Comparison of ENCODE assay signal across 10 cellular contexts in the genomic region with DNA sequence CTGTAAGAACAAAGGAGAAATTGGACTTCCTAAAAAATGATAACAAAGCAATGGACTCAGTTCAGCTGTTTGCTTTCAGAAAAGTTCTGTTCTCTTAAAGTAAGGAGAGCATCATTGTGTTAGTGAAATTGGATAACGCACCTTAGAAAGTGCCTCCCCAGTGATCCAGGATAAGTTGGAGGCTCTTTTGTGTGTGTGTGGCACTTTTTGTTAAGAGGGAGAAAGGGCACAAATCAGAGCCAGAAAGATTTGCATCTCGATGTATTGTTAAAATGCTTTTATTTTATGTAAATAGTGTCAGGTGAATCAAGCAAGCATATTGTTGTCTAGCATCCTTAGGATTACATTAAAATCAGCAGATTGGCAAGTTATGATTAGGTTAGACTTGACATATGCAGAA. TPM values are rescaled to one million over a fixed set of nuclear protein-coding genes. Genes with fewer than 3 reads are reported as not detected.
DNase-seq lines count a peak whose midpoint lies in the region; ATAC-seq and TF ChIP-seq lines count a peak whose summit lies in the region.
"Had no signal": no experiment of that assay in that cellular context is flagged by ENCODE, and none has a peak within 500 bp of the region (broad histone marks: within the 10 kb centered on the region; RNA-seq: fewer than 3 reads in every experiment).

No MANE protein-coding gene starts in this region.

- peak overlapping the region; percentile 81; the same call in 1 of the 2 replicates for H3K4me2 ChIP-seq in SK-N-SH
- H3K4me2 ChIP-seq in OCI-LY7 (ENCODE audit: low read length) = peak overlapping the region; percentile 79

- in situ Hi-C loops in gastrocnemius medialis (cut with MboI; ENCODE audit: low sequenced_read_pairs in 4 of 4) = no loop called here

- H3K36me3 ChIP-seq in SK-N-SH (replicated peaks in 1 of 2; ENCODE audit: control insufficient read depth in 1 of 2, insufficient read depth in 2 of 2, low read length in 1 of 2) (peaks cover 0 to 4% of the 10 kb centered on the region in 2 experiments), OCI-LY7 (ENCODE audit: insufficient read depth, low read length) (no peaks in the 10 kb centered on the region), gastrocnemius medialis (no peaks in the 10 kb centered on the region), adrenal gland (replicated peaks in 1 of 2) (no peaks in the 10 kb centered on the region)

- CTCF ChIA-PET in SK-N-SH (lab: Yijun Ruan, JAX) (interaction anchor here (1.4 kb wide), 1 partner anchor 219 kb away, joined by 4 read pairs; no protein-coding TSS in a partner anchor), OCI-LY7 (lab: Charles Lee; ENCODE audit: unreplicated experiment) (no interaction called here)

- peak overlapping the region in 1 of 2 experiments; percentile 74; a peak in 1 of 4 replicates for H3K27ac ChIP-seq in SK-N-SH (ENCODE audit: low read depth in 2 of 2, low read length in 1 of 2)
- H3K27ac ChIP-seq in OCI-LY7 (ENCODE audit: low read depth, low read length, poor library complexity, severe bottlenecking) = no peak overlapping the region
- peak overlapping the region in 2 of 4 donors; percentile 83 to 86 for H3K27ac ChIP-seq in gastrocnemius medialis
- H3K27ac ChIP-seq in adrenal gland = no peak overlapping the region

- H3K9me2 ChIP-seq in SK-N-SH (no peaks in the 10 kb centered on the region), OCI-LY7 (ENCODE audit: insufficient read depth, low read length) (no peaks in the 10 kb centered on the region)

- H3K9ac ChIP-seq in SK-N-SH = peak overlapping the region; percentile 82; the same call in 1 of the 2 replicates

- H4K20me1 ChIP-seq in SK-N-SH (ENCODE audit: insufficient read depth) = no peaks in the 10 kb centered on the region
- H4K20me1 ChIP-seq in OCI-LY7 (ENCODE audit: insufficient read depth, low read length) = no peaks in the 10 kb centered on the region

- TF ChIP-seq RAD21 in SK-N-SH (IDR thresholded peaks at IDR 0.05; ENCODE audit: low read length) = no peak

- H2AFZ ChIP-seq in SK-N-SH (ENCODE audit: low read depth) = 0 out of 2 replicates have a peak overlapping the region, but pooled peaks have one; percentile 56
- peak overlapping the region; percentile 100; the same call in 1 of the 2 replicates for H2AFZ ChIP-seq in OCI-LY7 (ENCODE audit: low read length)

- intact Hi-C loops in OCI-LY7 (cut with micrococcal nuclease; ENCODE audit: unreplicated experiment) (no loop called here), gastrocnemius medialis (cut with DNase I; ENCODE audit: low total_unique reads) (loop anchor here (5.0 to 10.0 kb wide), 3 partner anchors 46 to 289 kb away; partner anchors contain the start of gene MED21), adrenal gland (cut with DNase I) (loop anchor here in 1 of 2 donors (5.0 kb wide), 1 partner anchor 56 kb away; no protein-coding TSS in a partner anchor)

- H3K27me3 ChIP-seq in SK-N-SH (ENCODE audit: insufficient read depth) (no peaks in the 10 kb centered on the region), gastrocnemius medialis (no peaks in the 10 kb centered on the region), adrenal gland (no peaks in the 10 kb centered on the region)

- 65% methylated on average over 2 of the region's 2 CpGs for WGBS in SK-N-SH (ENCODE audit: low lambda C conversion rate)
- WGBS in adrenal gland, 4 donors = 84 to 97% (median 94%) methylated on average over 2 of the region's 2 CpGs

- POLR2A ChIA-PET in SK-N-SH (lab: Yijun Ruan, JAX) = no interaction called here
- POLR2A ChIA-PET in OCI-LY7 (lab: Charles Lee) = interaction anchor here (0.6 to 3.0 kb wide), 2 partner anchors 12 to 89 kb away, joined by 3 to 14 read pairs; no protein-coding TSS in a partner anchor

- TF ChIP-seq POLR2A in gastrocnemius medialis (IDR thresholded peaks at IDR 0.05) (no peak), adrenal gland (IDR thresholded peaks at IDR 0.05) (no peak)

- ATAC-seq in SK-N-SH treated with all-trans-retinoic acid at 6 μM for 48 hours = no peak
- no peak for ATAC-seq in gastrocnemius medialis

- H3K4me1 ChIP-seq in SK-N-SH (ENCODE audit: control insufficient read depth in 1 of 2, insufficient read depth in 2 of 2, low read depth in 1 of 2, low read length in 1 of 2) (peaks cover 0 to 14% of the 10 kb centered on the region in 2 experiments; a peak in 2 of 4 replicates), OCI-LY7 (ENCODE audit: insufficient read depth, low read length, poor library complexity, severe bottlenecking) (peaks cover 14% of the 10 kb centered on the region), gastrocnemius medialis (peaks cover 16% of the 10 kb centered on the region in 2 donors), adrenal gland (replicated peaks in 1 of 2) (peaks cover 11 to 33% of the 10 kb centered on the region in 2 donors)

- BruUV-seq in OCI-LY7 (replicated peaks; lab: Mats Ljungman, UMichigan) = no TSS peak

- peaks cover 5% of the 10 kb centered on the region for H3F3A ChIP-seq in SK-N-SH (replicated peaks; ENCODE audit: insufficient read depth)

- peak overlapping the region in 1 of 2 experiments; percentile 83; a peak in 3 of 4 replicates for H3K4me3 ChIP-seq in SK-N-SH (ENCODE audit: low read depth in 2 of 2, low read length in 1 of 2)
- peak overlapping the region; percentile 18 for H3K4me3 ChIP-seq in OCI-LY7 (ENCODE audit: low read depth, low read length, poor library complexity, severe bottlenecking)
- H3K4me3 ChIP-seq in gastrocnemius medialis = peak overlapping the region in 3 of 4 donors; percentile 79 to 95 (median 85)
- peak overlapping the region in 1 of 4 donors; percentile 71 for H3K4me3 ChIP-seq in adrenal gland

- DNase-seq in SK-N-SH = no peak
- DNase-seq in OCI-LY7 (ENCODE audit: low spot score) = no peak
- DNase-seq in fibroblast of peridontal ligament (ENCODE audit: extremely low read depth) = peak; percentile 8
- no peak for DNase-seq in gastrocnemius medialis
- DNase-seq in adrenal gland = no peak
- no peak for DNase-seq in SK-N-DZ (ENCODE audit: low spot score)
- DNase-seq in DMS114 treated with DMSO at 0.1 percent for 48 hours (lab: John Stamatoyannopoulos, UW; ENCODE audit: unreplicated experiment) = no peak
- DNase-seq: 8988T, head of caudate nucleus had no signal

- TF ChIP-seq CTCF in SK-N-SH (IDR thresholded peaks at IDR 0.05) (no peak), OCI-LY7 (conservative IDR thresholded peaks at IDR 0.05; ENCODE audit: low read length) (no peak), gastrocnemius medialis (IDR thresholded peaks at IDR 0.05 in 4 of 5, conservative IDR thresholded peaks at IDR 0.05 in 1 of 5) (no peak), adrenal gland (IDR thresholded peaks at IDR 0.05) (no peak)

- no peak for TF ChIP-seq EP300 in SK-N-SH (IDR thresholded peaks at IDR 0.05; ENCODE audit: borderline replicate concordance in 1 of 2, low read depth in 1 of 2, low read length in 1 of 2)

- H3K79me2 ChIP-seq in SK-N-SH (ENCODE audit: insufficient read depth) (peaks cover 63% of the 10 kb centered on the region), OCI-LY7 (ENCODE audit: insufficient read depth, low read depth, low read length) (no peaks in the 10 kb centered on the region; the same call in 1 of the 2 replicates)

- H3K9me3 ChIP-seq in SK-N-SH = no peaks in the 10 kb centered on the region
- peaks cover 10% of the 10 kb centered on the region; the same call in 1 of the 2 replicates for H3K9me3 ChIP-seq in OCI-LY7 (ENCODE audit: low read length)
- H3K9me3 ChIP-seq in gastrocnemius medialis = no peaks in the 10 kb centered on the region
- no peaks in the 10 kb centered on the region for H3K9me3 ChIP-seq in adrenal gland (replicated peaks in 1 of 3)

TF ChIP-seq in SK-N-SH, 30 proteins besides CTCF, POLR2A, EP300 and RAD21:
- no peak for TF ChIP-seq IRF3 (IDR thresholded peaks at IDR 0.05; ENCODE audit: low read depth, low read length)
- no peak for TF ChIP-seq SIN3A (IDR thresholded peaks at IDR 0.05; ENCODE audit: borderline replicate concordance, low read depth, low read length)
TF ChIP-seq in SK-N-SH: peak in this region for 0.

TF ChIP-seq in SK-N-SH treated with all-trans-retinoic acid at 6 μM for 48 hours, 23 proteins besides CTCF, POLR2A, EP300 and RAD21:
- TF ChIP-seq OSR1 (CRISPR knock-in tag; IDR thresholded peaks at IDR 0.05) = no peak
- TF ChIP-seq ARNTL (CRISPR knock-in tag; IDR thresholded peaks at IDR 0.05; ENCODE audit: borderline replicate concordance, low read depth) = no peak
- TF ChIP-seq ZNF70 (CRISPR knock-in tag; IDR thresholded peaks at IDR 0.05) = no peak
- no peak for TF ChIP-seq SNAI2 (CRISPR knock-in tag; IDR thresholded peaks at IDR 0.05)
- TF ChIP-seq ESRRG (CRISPR knock-in tag; IDR thresholded peaks at IDR 0.05) = no peak
- TF ChIP-seq, protein P1, sequence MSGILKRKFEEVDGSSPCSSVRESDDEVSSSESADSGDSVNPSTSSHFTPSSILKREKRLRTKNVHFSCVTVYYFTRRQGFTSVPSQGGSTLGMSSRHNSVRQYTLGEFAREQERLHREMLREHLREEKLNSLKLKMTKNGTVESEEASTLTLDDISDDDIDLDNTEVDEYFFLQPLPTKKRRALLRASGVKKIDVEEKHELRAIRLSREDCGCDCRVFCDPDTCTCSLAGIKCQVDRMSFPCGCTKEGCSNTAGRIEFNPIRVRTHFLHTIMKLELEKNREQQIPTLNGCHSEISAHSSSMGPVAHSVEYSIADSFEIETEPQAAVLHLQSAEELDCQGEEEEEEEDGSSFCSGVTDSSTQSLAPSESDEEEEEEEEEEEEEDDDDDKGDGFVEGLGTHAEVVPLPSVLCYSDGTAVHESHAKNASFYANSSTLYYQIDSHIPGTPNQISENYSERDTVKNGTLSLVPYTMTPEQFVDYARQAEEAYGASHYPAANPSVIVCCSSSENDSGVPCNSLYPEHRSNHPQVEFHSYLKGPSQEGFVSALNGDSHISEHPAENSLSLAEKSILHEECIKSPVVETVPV (CRISPR knock-in tag; IDR thresholded peaks at IDR 0.05) = no peak
- no peak for TF ChIP-seq ZFP30 (CRISPR knock-in tag; IDR thresholded peaks at IDR 0.05)

RNA-seq across cellular contexts. Expression of gene STK38L, which starts 2.1 kb away (rescaled TPM):
- polyA plus RNA-seq in SK-N-SH (2012; rRNA removed) (4.7 and 5.7 TPM in 2 replicates), adrenal gland (10 to 100 TPM; 10.2 to 15.4 (median 10.9) TPM)
- 6.7 and 9.2 TPM in 2 replicates for polyA plus RNA-seq in SK-N-SH (2012; cell fraction: cytosol; rRNA removed)
- polyA plus RNA-seq in SK-N-SH (2012; cell fraction: nucleus; rRNA removed) = 4.0 and 9.3 TPM in 2 replicates
- 15.2 and 18.9 TPM in 2 replicates for total RNA-seq in OCI-LY7 (2014; rRNA removed; shearing (Covaris generic))
- total RNA-seq in OCI-LY7 (2022) (29.9 and 31.9 TPM in 2 replicates), gastrocnemius medialis (10 to 100 TPM; 12.9 to 20.0 (median 13.5) TPM), adrenal gland (100 to 1,000 TPM in 1 of 8 donors, 10 to 100 TPM in 7; 12.5 to 298 (median 31.1) TPM)
- polyA plus RNA-seq in SK-N-DZ (2014; cell fraction: cytosol; rRNA removed) = 20.5 and 21.1 TPM in 2 replicates
- polyA plus RNA-seq in SK-N-DZ (2014; cell fraction: nucleus; rRNA removed) = 25.2 and 27.7 TPM in 2 replicates
